Comparison of ENCODE assay signal across 14 cellular contexts in genomic region chr3:101521251-101521701, GRCh38. TPM values are rescaled to one million over a fixed set of nuclear protein-coding genes. Genes with fewer than 3 reads are reported as not detected.
DNase-seq lines count a peak whose midpoint lies in the region; ATAC-seq and TF ChIP-seq lines count a peak whose summit lies in the region.
"Had no signal": no experiment of that assay in that cellular context is flagged by ENCODE, and none has a peak within 500 bp of the region (broad histone marks: within the 10 kb centered on the region; RNA-seq: fewer than 3 reads in every experiment).

No MANE protein-coding gene starts in this region.

- no peaks in the 10 kb centered on the region for H3K27me3 Mint-ChIP-seq in activated T-helper 17 cell treated with anti-CD3 and anti-CD28 coated beads, Interleukin-2, amount 50 U/mL, for 72 hours

- H4K20me1 ChIP-seq in Karpas-422 (ENCODE audit: insufficient read depth, low read depth, low read length) (no peaks in the 10 kb centered on the region), PC-3 (ENCODE audit: low read length) (no peaks in the 10 kb centered on the region)

- no peak for TF ChIP-seq CTCF in lower lobe of right lung (IDR thresholded peaks at IDR 0.05)
- no peak for TF ChIP-seq CTCF in PC-3 (conservative IDR thresholded peaks at IDR 0.05; ENCODE audit: low read depth, low read length)

- H2AFZ ChIP-seq in Karpas-422 (ENCODE audit: low read length) (0 out of 2 replicates have a peak overlapping the region, but pooled peaks have one; percentile 8), PC-3 (ENCODE audit: low read length) (no peak overlapping the region)

- no peak for ATAC-seq in activated T-helper 17 cell treated with anti-CD3 and anti-CD28 coated beads, Interleukin-2, amount 50 U/mL, for 72 hours (replicated peaks)
- ATAC-seq in lower lobe of right lung (no peak), esophagus mucosa (no peak), GM18517 (IDR thresholded peaks at IDR 0.05; ENCODE audit: unreplicated experiment) (no peak), PC-3 (no peak)
- ATAC-seq: A549 had no signal

- peaks cover 9% of the 10 kb centered on the region for H3K4me1 ChIP-seq in Karpas-422 (ENCODE audit: low read length)
- peaks cover 16% of the 10 kb centered on the region for H3K4me1 ChIP-seq in lower lobe of right lung
- peaks cover 16% of the 10 kb centered on the region for H3K4me1 ChIP-seq in PC-3 (ENCODE audit: insufficient read depth, low read length)
- H3K4me1 ChIP-seq: tibial nerve had no signal

- H3K4me3 ChIP-seq in Karpas-422 (ENCODE audit: low read length) (no peak overlapping the region), lower lobe of right lung (no peak overlapping the region), PC-3 (ENCODE audit: low read length) (no peak overlapping the region)
- H3K4me3 ChIP-seq: A549, tibial nerve had no signal

- H3K36me3 ChIP-seq in Karpas-422 (ENCODE audit: insufficient read depth, low read length) (no peaks in the 10 kb centered on the region), lower lobe of right lung (no peaks in the 10 kb centered on the region), PC-3 (ENCODE audit: low read depth, low read length) (no peaks in the 10 kb centered on the region)
- H3K36me3 ChIP-seq: neutrophil, tibial nerve had no signal

- H3K4me2 ChIP-seq in Karpas-422 (ENCODE audit: low read depth, low read length, poor library complexity, severe bottlenecking) (no peak overlapping the region), PC-3 (ENCODE audit: low read length) (no peak overlapping the region)
- H3K4me2 ChIP-seq: A549 had no signal

- BruUV-seq in PC-3 (replicated peaks; lab: Mats Ljungman, UMichigan), result no TSS peak

- peak overlapping the region; percentile 21 for H3K27ac Mint-ChIP-seq in activated T-helper 17 cell treated with anti-CD3 and anti-CD28 coated beads, Interleukin-2, amount 50 U/mL, for 72 hours
- H3K27ac Mint-ChIP-seq: memory B cell had no signal

- peak overlapping the region; percentile 72 for H3K4me3 Mint-ChIP-seq in activated T-helper 17 cell treated with anti-CD3 and anti-CD28 coated beads, Interleukin-2, amount 50 U/mL, for 72 hours
- H3K4me3 Mint-ChIP-seq: memory B cell had no signal

- H3K27me3 ChIP-seq in Karpas-422 (ENCODE audit: low read length) (no peaks in the 10 kb centered on the region), lower lobe of right lung (ENCODE audit: low read depth) (no peaks in the 10 kb centered on the region), PC-3 (ENCODE audit: low read length) (no peaks in the 10 kb centered on the region)

- H3K79me2 ChIP-seq in Karpas-422 (ENCODE audit: low read length) (no peaks in the 10 kb centered on the region), PC-3 (ENCODE audit: low read length) (no peaks in the 10 kb centered on the region)

- H3K27ac ChIP-seq in Karpas-422 (ENCODE audit: low read length) (no peak overlapping the region), lower lobe of right lung (peak overlapping the region; percentile 11), PC-3 (ENCODE audit: low read length) (no peak overlapping the region)
- H3K27ac ChIP-seq: A549, neutrophil, tibial nerve had no signal

- no peaks in the 10 kb centered on the region for H3K9me3 Mint-ChIP-seq in activated T-helper 17 cell treated with anti-CD3 and anti-CD28 coated beads, Interleukin-2, amount 50 U/mL, for 72 hours

- H3K9me3 ChIP-seq in Karpas-422 (ENCODE audit: low read length), result no peaks in the 10 kb centered on the region
- peaks cover 3% of the 10 kb centered on the region for H3K9me3 ChIP-seq in lower lobe of right lung
- H3K9me3 ChIP-seq in PC-3 (ENCODE audit: low read length), result no peaks in the 10 kb centered on the region
- H3K9me3 ChIP-seq: A549, neutrophil had no signal

- H3K4me1 Mint-ChIP-seq in activated T-helper 17 cell treated with anti-CD3 and anti-CD28 coated beads, Interleukin-2, amount 50 U/mL, for 72 hours, result peaks cover 17% of the 10 kb centered on the region

- H3K9ac ChIP-seq in Karpas-422 (ENCODE audit: low read length) (no peak overlapping the region), PC-3 (ENCODE audit: low read length) (no peak overlapping the region)

- no peaks in the 10 kb centered on the region for H3K9me2 ChIP-seq in Karpas-422 (replicated peaks; ENCODE audit: insufficient read depth, low read length)
- H3K9me2 ChIP-seq in PC-3 (replicated peaks; ENCODE audit: low read length), result no peaks in the 10 kb centered on the region

- intact Hi-C loops in lower lobe of right lung (cut with DNase I) (no loop called here), PC-3 (cut with micrococcal nuclease) (no loop called here)

- CTCF ChIA-PET in PC-3 (lab: Charles Lee), result no interaction called here

- DNase-seq in activated CD4-positive, alpha-beta T cell treated with anti-CD3 and anti-CD28 coated beads for 4 hours, result peak; percentile 24 to 28
- no peak for DNase-seq in activated CD4-positive, alpha-beta T cell treated with anti-CD3 and anti-CD28 coated beads for 48 hours
- DNase-seq in Karpas-422 (no peak), lower lobe of right lung (no peak), PC-3 (no peak)
- DNase-seq: DMS153, NCI-H524 had no signal

- H3K36me3 Mint-ChIP-seq in activated T-helper 17 cell treated with anti-CD3 and anti-CD28 coated beads, Interleukin-2, amount 50 U/mL, for 72 hours (ENCODE audit: low read depth), result no peaks in the 10 kb centered on the region

- no peaks in the 10 kb centered on the region for H3F3A ChIP-seq in PC-3 (ENCODE audit: low read length, unreplicated experiment)

- POLR2A ChIA-PET in PC-3 (lab: Charles Lee; ENCODE audit: unreplicated experiment), result no interaction called here

RNA-seq across cellular contexts. Expression of gene SENP7, which starts 8.3 kb away (rescaled TPM):
- 15.3 and 31.6 TPM in 2 replicates for total RNA-seq in Karpas-422 (2014; rRNA removed; shearing (Covaris generic); ENCODE audit: low replicate concordance)
- total RNA-seq in activated T-helper 17 cell treated with anti-CD3 and anti-CD28 coated beads, Interleukin-2, amount 50 U/mL, for 72 hours, result 10 to 100 TPM; 16.5 to 26.8 TPM
- 18.2 TPM for total RNA-seq in lower lobe of right lung
- total RNA-seq in esophagus mucosa, result 7.4 TPM
- total RNA-seq in PC-3 (2014; rRNA removed), result 4.8 and 5.4 TPM in 2 replicates

RNA-seq across cellular contexts. Expression of gene TRMT10C, which starts 40.4 kb away (rescaled TPM):
- 24.9 and 47.9 TPM in 2 replicates for total RNA-seq in Karpas-422 (2014; rRNA removed; shearing (Covaris generic); ENCODE audit: low replicate concordance)
- total RNA-seq in activated T-helper 17 cell treated with anti-CD3 and anti-CD28 coated beads, Interleukin-2, amount 50 U/mL, for 72 hours, result 10 to 100 TPM; 31.6 to 49.9 TPM
- total RNA-seq in lower lobe of right lung, result 17.4 TPM
- 14.6 TPM for total RNA-seq in esophagus mucosa
- 31.7 and 35.2 TPM in 2 replicates for total RNA-seq in PC-3 (2014; rRNA removed)

RNA-seq across cellular contexts. Expression of gene PCNP, which starts 52.7 kb away (rescaled TPM):
- 37.9 and 90.3 TPM in 2 replicates for total RNA-seq in Karpas-422 (2014; rRNA removed; shearing (Covaris generic); ENCODE audit: low replicate concordance)
- total RNA-seq in activated T-helper 17 cell treated with anti-CD3 and anti-CD28 coated beads, Interleukin-2, amount 50 U/mL, for 72 hours, result 100 to 1,000 TPM; 196 to 205 TPM
- 137 TPM for total RNA-seq in lower lobe of right lung
- total RNA-seq in esophagus mucosa, result 94.5 TPM
- 71.1 and 72.3 TPM in 2 replicates for total RNA-seq in PC-3 (2014; rRNA removed)

Comparison
In these comparisons a context has a peak if more than half of its experiments do, and no peak if none do; other contexts are left out.
1. DNase-seq: peak in activated CD4-positive, alpha-beta T cell treated with anti-CD3 and anti-CD28 coated beads for 4 hours (2 of 2); none in activated CD4-positive, alpha-beta T cell treated with anti-CD3 and anti-CD28 coated beads for 48 hours (single experiment), Karpas-422 (single experiment), lower lobe of right lung (single experiment) and PC-3 (single experiment).